ENCODE assay signal across 19 cellular contexts in the genomic region with DNA sequence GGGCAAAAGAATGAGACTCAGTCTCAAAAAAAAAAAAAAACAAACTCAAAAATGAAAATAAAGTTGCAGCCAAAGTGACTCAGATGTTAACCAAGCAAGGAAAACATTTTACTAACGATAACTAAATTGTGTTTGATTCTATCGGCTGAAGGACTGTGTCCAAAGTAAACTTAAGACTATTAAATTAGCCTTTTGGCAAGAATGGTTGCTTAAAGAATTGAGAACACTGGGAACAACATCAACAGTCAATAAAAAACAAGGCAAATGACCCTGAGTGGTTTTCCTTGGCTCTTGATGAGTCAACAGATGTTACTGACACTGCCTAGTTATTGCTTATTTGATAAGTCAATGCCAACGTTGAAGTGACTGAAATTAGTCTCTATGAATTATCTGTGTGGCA. TPM values are rescaled to one million over a fixed set of nuclear protein-coding genes. Genes with fewer than 3 reads are reported as not detected.
A peak's percentile ranks its signal among the peaks of the same experiment; 100 is the strongest.
DNase-seq lines count a peak whose midpoint lies in the region; TF ChIP-seq lines count a peak whose summit lies in the region.
"Had no signal": no experiment of that assay in that cellular context is flagged by ENCODE, and none has a peak within 500 bp of the region (broad histone marks: within the 10 kb centered on the region; RNA-seq: fewer than 3 reads in every experiment).

No MANE protein-coding gene starts in this region.

- in situ Hi-C loops in astrocyte of the spinal cord (cut with HindIII; ENCODE audit: low sequenced_read_pairs) = no loop called here

- peak; percentile 99 for DNase-seq in LNCaP clone FGC (ENCODE audit: low read depth)
- DNase-seq in astrocyte of the spinal cord (ENCODE audit: low read depth, low spot score) = peak; percentile 40
- DNase-seq in iris pigment epithelial cell (ENCODE audit: low read depth) = peak; percentile 26
- no peak for DNase-seq in progenitor cell of endocrine pancreas (ENCODE audit: low spot score, unreplicated experiment)
- no peak for DNase-seq in activated CD4-positive, alpha-beta T cell treated with anti-CD3 and anti-CD28 coated beads, Interleukin-2, amount 10 ng/mL, durations not matched to agents 24 days and 14 days
- no peak for DNase-seq in NCI-H510A (lab: John Stamatoyannopoulos, UW)
- no peak for DNase-seq in stimulated activated CD4-positive, alpha-beta T cell treated with anti-CD3 and anti-CD28 coated beads, Interleukin-4, amount 100 ng/mL, for 1 hour
- DNase-seq: activated CD4-positive, alpha-beta T cell treated with anti-CD3 and anti-CD28 coated beads for 4 hours; activated naive CD8-positive, alpha-beta T cell treated with anti-CD3 and anti-CD28 coated beads, Interleukin-2, amount 50 U/mL, for 24 hours; gastrocnemius medialis; immature natural killer cell; NCI-H146; NCI-H774; Right ventricle myocardium superior had no signal

- H3K27ac ChIP-seq in C4-2B = peak overlapping the region; percentile 65
- H3K27ac ChIP-seq: coronary artery, gastrocnemius medialis had no signal

- H3K4me3 ChIP-seq in LNCaP clone FGC (ENCODE audit: low read depth, low read length) (no peak overlapping the region), astrocyte of the spinal cord (ENCODE audit: low read depth, low read length) (no peak overlapping the region)
- H3K4me3 ChIP-seq: coronary artery, gastrocnemius medialis, smooth muscle cell had no signal

- intact Hi-C loops in activated CD4-positive, alpha-beta T cell treated with anti-CD3 and anti-CD28 coated beads, Interleukin-2, amount 10 ng/mL, durations not matched to agents 24 days and 14 days (cut with micrococcal nuclease) = no loop called here

- no peak overlapping the region for H3K4me3 Mint-ChIP-seq in progenitor cell of endocrine pancreas (ENCODE audit: low read depth)
- no peak overlapping the region for H3K4me3 Mint-ChIP-seq in activated CD4-positive, alpha-beta T cell treated with anti-CD3 and anti-CD28 coated beads, Interleukin-2, amount 10 ng/mL, durations not matched to agents 24 days and 14 days
- H3K4me3 Mint-ChIP-seq: activated naive CD8-positive, alpha-beta T cell treated with anti-CD3 and anti-CD28 coated beads, Interleukin-2, amount 50 U/mL, for 24 hours; B cell; immature natural killer cell; T-helper 2 cell treated with Interferon-gamma antibody and Interleukin-4, amounts not matched to agents 5 μg/mL and 100 μg/mL, for 36 hours had no signal

- no peak overlapping the region for H3K27ac Mint-ChIP-seq in progenitor cell of endocrine pancreas
- no peak overlapping the region for H3K27ac Mint-ChIP-seq in activated CD4-positive, alpha-beta T cell treated with anti-CD3 and anti-CD28 coated beads, Interleukin-2, amount 10 ng/mL, durations not matched to agents 24 days and 14 days
- H3K27ac Mint-ChIP-seq: activated naive CD8-positive, alpha-beta T cell treated with anti-CD3 and anti-CD28 coated beads, Interleukin-2, amount 50 U/mL, for 24 hours; B cell; immature natural killer cell; T-helper 2 cell treated with Interferon-gamma antibody and Interleukin-4, amounts not matched to agents 5 μg/mL and 100 μg/mL, for 36 hours had no signal

- no peaks in the 10 kb centered on the region for H3K4me1 Mint-ChIP-seq in progenitor cell of endocrine pancreas (ENCODE audit: low read depth)
- no peaks in the 10 kb centered on the region for H3K4me1 Mint-ChIP-seq in activated CD4-positive, alpha-beta T cell treated with anti-CD3 and anti-CD28 coated beads, Interleukin-2, amount 10 ng/mL, durations not matched to agents 24 days and 14 days
- H3K4me1 Mint-ChIP-seq: activated naive CD8-positive, alpha-beta T cell treated with anti-CD3 and anti-CD28 coated beads, Interleukin-2, amount 50 U/mL, for 24 hours; B cell; immature natural killer cell had no signal

- H3K9me3 Mint-ChIP-seq in progenitor cell of endocrine pancreas (ENCODE audit: low read depth) = no peaks in the 10 kb centered on the region
- H3K9me3 Mint-ChIP-seq in activated CD4-positive, alpha-beta T cell treated with anti-CD3 and anti-CD28 coated beads, Interleukin-2, amount 10 ng/mL, durations not matched to agents 24 days and 14 days = no peaks in the 10 kb centered on the region
- H3K9me3 Mint-ChIP-seq: activated naive CD8-positive, alpha-beta T cell treated with anti-CD3 and anti-CD28 coated beads, Interleukin-2, amount 50 U/mL, for 24 hours had no signal

- no peaks in the 10 kb centered on the region for H3K27me3 Mint-ChIP-seq in progenitor cell of endocrine pancreas
- no peaks in the 10 kb centered on the region for H3K27me3 Mint-ChIP-seq in activated CD4-positive, alpha-beta T cell treated with anti-CD3 and anti-CD28 coated beads, Interleukin-2, amount 10 ng/mL, durations not matched to agents 24 days and 14 days
- H3K27me3 Mint-ChIP-seq: activated naive CD8-positive, alpha-beta T cell treated with anti-CD3 and anti-CD28 coated beads, Interleukin-2, amount 50 U/mL, for 24 hours; B cell had no signal

- peaks cover 13% of the 10 kb centered on the region for H3K36me3 Mint-ChIP-seq in progenitor cell of endocrine pancreas (ENCODE audit: insufficient read depth)
- peaks cover 12% of the 10 kb centered on the region for H3K36me3 Mint-ChIP-seq in activated CD4-positive, alpha-beta T cell treated with anti-CD3 and anti-CD28 coated beads, Interleukin-2, amount 10 ng/mL, durations not matched to agents 24 days and 14 days (ENCODE audit: low read depth)

- TF ChIP-seq CTCF in C4-2B (conservative IDR thresholded peaks at IDR 0.05) = no peak
- TF ChIP-seq CTCF in LNCaP clone FGC (IDR thresholded peaks at IDR 0.05; ENCODE audit: control insufficient read depth, extremely low read depth, insufficient read depth) = no peak
- no peak for TF ChIP-seq CTCF in astrocyte of the spinal cord (IDR thresholded peaks at IDR 0.05; ENCODE audit: low read depth, low read length)
- no peak for TF ChIP-seq CTCF in progenitor cell of endocrine pancreas (IDR thresholded peaks at IDR 0.05; ENCODE audit: unreplicated experiment)

RNA-seq across cellular contexts. Expression of gene POU3F2, which starts 36.7 kb away (rescaled TPM):
- total RNA-seq in progenitor cell of endocrine pancreas = 1.4 and 1.5 TPM in 2 replicates
- total RNA-seq in activated CD4-positive, alpha-beta T cell treated with anti-CD3 and anti-CD28 coated beads, Interleukin-2, amount 10 ng/mL, durations not matched to agents 24 days and 14 days = not detected in 2 replicates
- total RNA-seq: B cell, Right ventricle myocardium superior, smooth muscle cell had no signal

Comparison
In these comparisons a context has a peak if more than half of its experiments do, and no peak if none do; other contexts are left out.
1. DNase-seq: peak in LNCaP clone FGC (single experiment), astrocyte of the spinal cord (single experiment) and iris pigment epithelial cell (single experiment); none in progenitor cell of endocrine pancreas (single experiment), activated CD4-positive, alpha-beta T cell treated with anti-CD3 and anti-CD28 coated beads, Interleukin-2, amount 10 ng/mL, durations not matched to agents 24 days and 14 days (single experiment), NCI-H510A (single experiment) and stimulated activated CD4-positive, alpha-beta T cell treated with anti-CD3 and anti-CD28 coated beads, Interleukin-4, amount 100 ng/mL, for 1 hour (single experiment).